Comparison of ENCODE assay signal across 17 cellular contexts in the genomic region with DNA sequence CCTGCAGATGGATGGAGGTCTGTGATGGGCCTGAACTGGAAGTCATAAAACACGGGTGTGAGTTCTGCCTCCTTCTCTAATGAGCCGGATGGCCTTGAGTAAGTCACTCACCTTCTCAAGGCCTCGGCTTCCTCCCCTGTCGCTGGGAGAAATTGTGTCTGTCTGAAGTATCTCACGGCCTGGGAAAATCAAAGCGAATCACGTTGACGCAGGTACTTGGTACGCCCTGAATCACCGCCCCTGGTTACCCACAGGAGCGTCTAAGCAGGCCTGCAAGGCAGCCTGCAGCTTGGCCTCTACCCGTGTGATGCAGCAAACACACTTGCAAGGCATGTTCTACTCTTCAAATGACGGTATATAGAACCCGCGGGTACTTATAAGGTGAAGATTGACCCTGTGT. TPM values are rescaled to one million over a fixed set of nuclear protein-coding genes. Genes with fewer than 3 reads are reported as not detected.
"Had no signal": no experiment of that assay in that cellular context is flagged by ENCODE, and none has a peak within 500 bp of the region (broad histone marks: within the 10 kb centered on the region; RNA-seq: fewer than 3 reads in every experiment).

No MANE protein-coding gene starts in this region.

- H3K4me1 ChIP-seq: testis had no signal

- H3K4me1 Mint-ChIP-seq: endodermal cell had no signal

- H3K27me3 ChIP-seq: dorsolateral prefrontal cortex, testis had no signal

- DNase-seq: activated CD4-positive, alpha-beta T cell treated with anti-CD3 and anti-CD28 coated beads, Interleukin-2, amount 50 U/mL, for 4 hours; activated CD4-positive, CD25-positive, alpha-beta regulatory T cell treated with anti-CD3 and anti-CD28 coated beads, Interleukin-2, amount 50 U/mL, for 72 hours; activated naive CD4-positive, alpha-beta T cell treated with anti-CD3 and anti-CD28 coated beads for 36 hours; dorsolateral prefrontal cortex; endodermal cell; glutamatergic neuron; immature natural killer cell; left colon; natural killer cell; T1000 had no signal

- H3K27ac ChIP-seq: neutrophil, SK-N-MC, testis had no signal

- H3K9me3 ChIP-seq: neutrophil, testis had no signal

- H3K27me3 Mint-ChIP-seq: stimulated activated naive CD8-positive, alpha-beta T cell treated with anti-CD3 and anti-CD28 coated beads, Interleukin-15, Interleukin-2, amounts not matched to agents 100 ng/mL and 50 ng/mL, for 24 hours had no signal

- H3K9me3 Mint-ChIP-seq: activated naive CD4-positive, alpha-beta T cell treated with anti-CD3 and anti-CD28 coated beads for 36 hours; activated T-helper 2 cell treated with anti-CD3 and anti-CD28 coated beads, Interferon-gamma antibody, Interleukin-2, Interleukin-4, amounts not matched to agents 10 μg/mL and 5 μg/mL and 100 μg/mL, durations not matched to agents 14 hours and 24 hours and 36 hours; immature natural killer cell; memory B cell; natural killer cell; stimulated activated naive CD8-positive, alpha-beta T cell treated with anti-CD3 and anti-CD28 coated beads, Interleukin-15, Interleukin-2, amounts not matched to agents 100 ng/mL and 50 ng/mL, for 24 hours had no signal

- H3K4me3 ChIP-seq: dorsolateral prefrontal cortex, SK-N-MC, smooth muscle cell had no signal

- H3K4me2 ChIP-seq: smooth muscle cell had no signal

- ATAC-seq: left colon, natural killer cell had no signal

- H3K4me3 Mint-ChIP-seq: activated naive CD4-positive, alpha-beta T cell treated with anti-CD3 and anti-CD28 coated beads for 36 hours; endodermal cell; immature natural killer cell; memory B cell; natural killer cell; stimulated activated naive CD8-positive, alpha-beta T cell treated with anti-CD3 and anti-CD28 coated beads, Interleukin-15, Interleukin-2, amounts not matched to agents 100 ng/mL and 50 ng/mL, for 24 hours had no signal

- H3K36me3 ChIP-seq: neutrophil had no signal

- H3K36me3 Mint-ChIP-seq: immature natural killer cell, memory B cell, natural killer cell had no signal

- H3K27ac Mint-ChIP-seq: activated naive CD4-positive, alpha-beta T cell treated with anti-CD3 and anti-CD28 coated beads for 36 hours; activated T-helper 2 cell treated with anti-CD3 and anti-CD28 coated beads, Interferon-gamma antibody, Interleukin-2, Interleukin-4, amounts not matched to agents 10 μg/mL and 5 μg/mL and 100 μg/mL, durations not matched to agents 14 hours and 24 hours and 36 hours; endodermal cell; immature natural killer cell; memory B cell; natural killer cell; stimulated activated naive CD8-positive, alpha-beta T cell treated with anti-CD3 and anti-CD28 coated beads, Interleukin-15, Interleukin-2, amounts not matched to agents 100 ng/mL and 50 ng/mL, for 24 hours had no signal

RNA-seq across cellular contexts. Expression of gene VWF, which starts 47.6 kb away (rescaled TPM):
- total RNA-seq: activated naive CD4-positive, alpha-beta T cell treated with anti-CD3 and anti-CD28 coated beads for 36 hours; activated T-helper 2 cell treated with anti-CD3 and anti-CD28 coated beads, Interferon-gamma antibody, Interleukin-2, Interleukin-4, amounts not matched to agents 10 μg/mL and 5 μg/mL and 100 μg/mL, durations not matched to agents 14 hours and 24 hours and 36 hours; smooth muscle cell had no signal
